2 cellular contexts compared by ENCODE assay signal in genomic region chr1:222424826-222425225, GRCh38.
A peak's percentile ranks its signal among the peaks of the same experiment; 100 is the strongest.
TF ChIP-seq lines count a peak whose summit lies in the region.

No MANE protein-coding gene starts in this region.

TF ChIP-seq in liver, 16 proteins besides CTCF, POLR2A, EP300 and RAD21:
- TF ChIP-seq MAX (IDR thresholded peaks at IDR 0.05), result no peak
- no peak for TF ChIP-seq GABPA (IDR thresholded peaks at IDR 0.05 in 1 of 2, conservative IDR thresholded peaks at IDR 0.05 in 1 of 2)
- no peak for TF ChIP-seq ATF3 (IDR thresholded peaks at IDR 0.05)
- TF ChIP-seq FOXA2 (IDR thresholded peaks at IDR 0.05), result peak; percentile 23
- no peak for TF ChIP-seq HNF4G (IDR thresholded peaks at IDR 0.05)
- no peak for TF ChIP-seq YY1 (IDR thresholded peaks at IDR 0.05)
- TF ChIP-seq RXRA (IDR thresholded peaks at IDR 0.05), result peak; percentile 42 to 54
TF ChIP-seq in liver: peak in this region for 2.

TF ChIP-seq in HepG2, 621 proteins besides CTCF, POLR2A, EP300 and RAD21:
- TF ChIP-seq ZSCAN25 (CRISPR knock-in tag; IDR thresholded peaks at IDR 0.05) (no peak), SKIL (CRISPR knock-in tag; IDR thresholded peaks at IDR 0.05; ENCODE audit: borderline replicate concordance) (no peak), CEBPB (IDR thresholded peaks at IDR 0.05; ENCODE audit: borderline replicate concordance, low read depth, low read length) (no peak), MXD4 (CRISPR knock-in tag; IDR thresholded peaks at IDR 0.05) (no peak), ZNF878 (CRISPR knock-in tag; IDR thresholded peaks at IDR 0.05) (no peak), NR2F2 (IDR thresholded peaks at IDR 0.05; ENCODE audit: borderline replicate concordance, low read depth) (no peak), SNAPC2 (CRISPR knock-in tag; IDR thresholded peaks at IDR 0.05) (no peak), GRHL1 (CRISPR knock-in tag; conservative IDR thresholded peaks at IDR 0.05) (no peak), AHDC1 (CRISPR knock-in tag; IDR thresholded peaks at IDR 0.05; ENCODE audit: borderline replicate concordance) (no peak), MNT (IDR thresholded peaks at IDR 0.05) (no peak), NFKB2 (CRISPR knock-in tag; IDR thresholded peaks at IDR 0.05; ENCODE audit: borderline replicate concordance) (no peak), ZNF879 (CRISPR knock-in tag; IDR thresholded peaks at IDR 0.05) (no peak), ZNF704 (CRISPR knock-in tag; IDR thresholded peaks at IDR 0.05; ENCODE audit: borderline replicate concordance) (no peak), ZNF101 (CRISPR knock-in tag; IDR thresholded peaks at IDR 0.05; ENCODE audit: borderline replicate concordance, low read depth) (no peak), NAIF1 (CRISPR knock-in tag; IDR thresholded peaks at IDR 0.05; ENCODE audit: borderline replicate concordance) (no peak), ZNF687 (CRISPR knock-in tag; IDR thresholded peaks at IDR 0.05) (no peak), SNAPC4 (CRISPR knock-in tag; IDR thresholded peaks at IDR 0.05) (no peak), HOXD1 (CRISPR knock-in tag; IDR thresholded peaks at IDR 0.05) (no peak), IRX3 (CRISPR knock-in tag; IDR thresholded peaks at IDR 0.05; ENCODE audit: borderline replicate concordance, low read depth) (no peak), CENPX (CRISPR knock-in tag; IDR thresholded peaks at IDR 0.05) (no peak)
